ENCODE assay signal across 22 cellular contexts in genomic region chr5:79791843-79792242, GRCh38.
"Had no signal": no experiment of that assay in that cellular context is flagged by ENCODE, and none has a peak within 500 bp of the region (broad histone marks: within the 10 kb centered on the region; RNA-seq: fewer than 3 reads in every experiment).

No MANE protein-coding gene starts in this region.

- H3K27me3 ChIP-seq: cardiac muscle cell, hepatocyte, tibial artery had no signal

- ATAC-seq: activated CD8-positive, alpha-beta memory T cell treated with anti-CD3 and anti-CD28 coated beads, Interleukin-2, amount 10 ng/mL, durations not matched to agents 7 days and 5 days; activated CD8-positive, alpha-beta T cell treated with anti-CD3 and anti-CD28 coated beads for 36 hours; lower lobe of right lung; mucosa of descending colon; stimulated activated naive CD8-positive, alpha-beta T cell treated with anti-CD3 and anti-CD28 coated beads, Interleukin-15, Interleukin-2, amounts not matched to agents 100 U/mL and 50 U/mL, for 24 hours had no signal

- H3K27ac ChIP-seq: hepatocyte, lower lobe of right lung, tibial artery had no signal

- H3K9me3 ChIP-seq: lower lobe of right lung, mucosa of descending colon, tibial artery had no signal

- H3K36me3 ChIP-seq: lower lobe of right lung had no signal

- H3K4me2 ChIP-seq: hepatocyte had no signal

- H3K4me1 ChIP-seq: lower lobe of right lung, tibial artery had no signal

- DNase-seq: activated CD4-positive, alpha-beta T cell treated with anti-CD3 and anti-CD28 coated beads, Interleukin-2, amount 10 ng/mL, durations not matched to agents 7 days and 5 days; activated CD8-positive, alpha-beta memory T cell treated with anti-CD3 and anti-CD28 coated beads, Interleukin-2, amount 10 ng/mL, durations not matched to agents 7 days and 5 days; activated CD8-positive, alpha-beta T cell treated with anti-CD3 and anti-CD28 coated beads for 36 hours; activated effector memory CD4-positive, alpha-beta T cell treated with anti-CD3 and anti-CD28 coated beads, Interleukin-2, amount 50 U/mL, for 16 hours; activated naive CD4-positive, alpha-beta T cell treated with anti-CD3 and anti-CD28 coated beads, Interleukin-2, amount 10 ng/mL, durations not matched to agents 7 days and 5 days; activated T-cell treated with anti-CD3 and anti-CD28 coated beads for 4 hours; amygdala; effector CD4-positive, alpha-beta T cell; foreskin fibroblast; immature natural killer cell; kidney glomerular epithelial cell; lower lobe of right lung; mesendoderm; mucosa of descending colon; nucleus accumbens; stimulated activated CD4-positive, alpha-beta T cell treated with anti-CD3 and anti-CD28 coated beads, Interleukin-4, amount 100 ng/mL, for 24 hours; stimulated activated naive CD8-positive, alpha-beta T cell treated with anti-CD3 and anti-CD28 coated beads, Interleukin-15, Interleukin-2, amounts not matched to agents 100 U/mL and 50 U/mL, for 24 hours; substantia nigra; tibial artery had no signal

- FAIRE-seq: endometrium had no signal

- H3K4me3 ChIP-seq: cardiac muscle cell, hepatocyte, lower lobe of right lung, mucosa of descending colon, tibial artery had no signal

- H3K79me2 ChIP-seq: hepatocyte had no signal

- H2AFZ ChIP-seq: hepatocyte had no signal
